Comparison of ENCODE assay signal across 25 cellular contexts in the genomic region with DNA sequence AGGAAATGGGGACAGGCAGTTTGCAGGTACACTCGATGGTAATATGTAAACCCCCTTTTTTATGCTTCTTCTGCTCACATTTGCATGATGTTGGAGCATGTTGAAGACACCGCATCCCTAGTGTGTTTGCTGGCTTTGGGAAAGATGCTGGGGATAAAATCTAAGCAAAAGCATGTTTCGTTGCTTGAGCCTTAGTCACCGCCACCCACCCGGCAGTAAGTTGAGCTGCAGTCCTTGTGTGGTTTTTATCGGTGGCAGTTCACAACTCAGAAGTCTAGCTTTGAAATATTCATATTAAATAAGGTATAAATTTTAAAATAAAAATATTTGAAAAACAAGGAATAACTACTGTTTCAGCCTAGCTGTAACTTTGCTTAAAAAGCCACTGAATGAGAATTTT. TPM values are rescaled to one million over a fixed set of nuclear protein-coding genes. Genes with fewer than 3 reads are reported as not detected.
DNase-seq lines count a peak whose midpoint lies in the region; ATAC-seq and TF ChIP-seq lines count a peak whose summit lies in the region.
"Had no signal": no experiment of that assay in that cellular context is flagged by ENCODE, and none has a peak within 500 bp of the region (broad histone marks: within the 10 kb centered on the region; RNA-seq: fewer than 3 reads in every experiment).

No MANE protein-coding gene starts in this region.

- TF ChIP-seq CTCF in OCI-LY7 (conservative IDR thresholded peaks at IDR 0.05; ENCODE audit: low read length) (no peak), dorsolateral prefrontal cortex (IDR thresholded peaks at IDR 0.05 in 54 of 56, conservative IDR thresholded peaks at IDR 0.05 in 2 of 56; ENCODE audit: low read depth in 1 of 56, partially characterized antibody in 56 of 56) (no peak)

- no peaks in the 10 kb centered on the region for H4K20me1 ChIP-seq in OCI-LY7 (ENCODE audit: insufficient read depth, low read length)
- H4K20me1 ChIP-seq: BLaER1 treated with 17β-estradiol and CSF1 and Interleukin-3, amounts not matched to agents 10 nM and 100 nM had no signal

- POLR2A ChIA-PET in OCI-LY7 (lab: Charles Lee): interaction anchor here (0.6 to 2.0 kb wide), 8 partner anchors 12 to 326 kb away, joined by 3 to 7 read pairs (median 4); no protein-coding TSS in a partner anchor
- POLR2A ChIA-PET in activated CD4-positive, alpha-beta memory T cell treated with anti-CD3 and anti-CD28 coated beads, Interleukin-2, amount 10 ng/mL, durations not matched to agents 7 days and 5 days (lab: Charles Lee): no interaction called here

- peak overlapping the region; percentile 26; the same call in 1 of the 2 replicates for H3K4me2 ChIP-seq in OCI-LY7 (ENCODE audit: low read length)
- H3K4me2 ChIP-seq: BLaER1 treated with 17β-estradiol and CSF1 and Interleukin-3, amounts not matched to agents 10 nM and 100 nM; KMS-11 had no signal

- no peak overlapping the region for H3K4me3 Mint-ChIP-seq in activated CD4-positive, alpha-beta memory T cell treated with anti-CD3 and anti-CD28 coated beads, Interleukin-2, amount 10 ng/mL, durations not matched to agents 7 days and 5 days
- H3K4me3 Mint-ChIP-seq: CD4-positive, alpha-beta T cell had no signal

- H3K9me2 ChIP-seq in OCI-LY7 (ENCODE audit: insufficient read depth, low read length): no peaks in the 10 kb centered on the region

- H3K36me3 ChIP-seq in OCI-LY7 (ENCODE audit: insufficient read depth, low read length): no peaks in the 10 kb centered on the region

- H3K27me3 Mint-ChIP-seq in activated CD4-positive, alpha-beta memory T cell treated with anti-CD3 and anti-CD28 coated beads, Interleukin-2, amount 10 ng/mL, durations not matched to agents 7 days and 5 days: no peaks in the 10 kb centered on the region

- ATAC-seq in sciatic nerve (no peak), GM21576 (IDR thresholded peaks at IDR 0.05; ENCODE audit: unreplicated experiment) (no peak)

- H3K4me3 ChIP-seq in OCI-LY7 (ENCODE audit: low read depth, low read length, poor library complexity, severe bottlenecking): no peak overlapping the region
- peak overlapping the region in 1 of 59 donors; percentile 19 for H3K4me3 ChIP-seq in dorsolateral prefrontal cortex
- H3K4me3 ChIP-seq: BLaER1 treated with 17β-estradiol and CSF1 and Interleukin-3, amounts not matched to agents 10 nM and 100 nM; Peyer's patch; SK-N-MC had no signal

- H3K36me3 Mint-ChIP-seq in activated CD4-positive, alpha-beta memory T cell treated with anti-CD3 and anti-CD28 coated beads, Interleukin-2, amount 10 ng/mL, durations not matched to agents 7 days and 5 days (ENCODE audit: low read depth): no peaks in the 10 kb centered on the region

- no peaks in the 10 kb centered on the region for H3K4me1 Mint-ChIP-seq in activated CD4-positive, alpha-beta memory T cell treated with anti-CD3 and anti-CD28 coated beads, Interleukin-2, amount 10 ng/mL, durations not matched to agents 7 days and 5 days

- CTCF ChIA-PET in OCI-LY7 (lab: Charles Lee; ENCODE audit: unreplicated experiment): no interaction called here
- CTCF ChIA-PET in activated CD4-positive, alpha-beta memory T cell treated with anti-CD3 and anti-CD28 coated beads, Interleukin-2, amount 10 ng/mL, durations not matched to agents 7 days and 5 days (lab: Charles Lee): interaction anchor here (1.2 to 2.4 kb wide), 3 partner anchors 45 to 320 kb away, joined by 3 to 11 read pairs (median 4); no protein-coding TSS in a partner anchor

- H2AFZ ChIP-seq in OCI-LY7 (ENCODE audit: low read length): no peak overlapping the region

- H3K27ac ChIP-seq in OCI-LY7 (ENCODE audit: low read depth, low read length, poor library complexity, severe bottlenecking) (no peak overlapping the region), dorsolateral prefrontal cortex (peak overlapping the region in 33 of 59 donors; percentile 0 to 67 (median 27))
- H3K27ac ChIP-seq: BLaER1 treated with 17β-estradiol and CSF1 and Interleukin-3, amounts not matched to agents 10 nM and 100 nM; KMS-11; Peyer's patch; SK-N-MC had no signal

- H3K27ac Mint-ChIP-seq in activated CD4-positive, alpha-beta memory T cell treated with anti-CD3 and anti-CD28 coated beads, Interleukin-2, amount 10 ng/mL, durations not matched to agents 7 days and 5 days: no peak overlapping the region
- H3K27ac Mint-ChIP-seq: CD4-positive, alpha-beta T cell had no signal

- H3K79me2 ChIP-seq in OCI-LY7 (ENCODE audit: insufficient read depth, low read depth, low read length): no peaks in the 10 kb centered on the region

- intact Hi-C loops in OCI-LY7 (cut with micrococcal nuclease; ENCODE audit: unreplicated experiment): no loop called here
- intact Hi-C loops in dorsolateral prefrontal cortex (cut with DNase I): loop anchor here in 1 of 2 donors (5.0 kb wide), 1 partner anchor 180 kb away; no protein-coding TSS in a partner anchor
- intact Hi-C loops in sciatic nerve (cut with DNase I): no loop called here

- H3K4me1 ChIP-seq in OCI-LY7 (ENCODE audit: insufficient read depth, low read length, poor library complexity, severe bottlenecking): peaks cover 22% of the 10 kb centered on the region
- H3K4me1 ChIP-seq: Peyer's patch had no signal

- H3K27me3 ChIP-seq in dorsolateral prefrontal cortex: no peaks in the 10 kb centered on the region
- H3K27me3 ChIP-seq: BLaER1 treated with 17β-estradiol and CSF1 and Interleukin-3, amounts not matched to agents 10 nM and 100 nM; Peyer's patch had no signal

- DNase-seq in AG08395 (ENCODE audit: low spot score): peak; percentile 21
- peak; percentile 31 for DNase-seq in GM03348 (ENCODE audit: low spot score)
- no peak for DNase-seq in OCI-LY7 (ENCODE audit: low spot score)
- DNase-seq in dorsolateral prefrontal cortex: no peak
- DNase-seq in activated CD4-positive, alpha-beta memory T cell treated with anti-CD3 and anti-CD28 coated beads, Interleukin-2, amount 10 ng/mL, durations not matched to agents 7 days and 5 days: no peak
- no peak for DNase-seq in effector CD8-positive, alpha-beta T cell (lab: John Stamatoyannopoulos, UW)
- no peak for DNase-seq in sciatic nerve (ENCODE audit: low spot score)
- DNase-seq: 8988T; ACHN; CD4-positive, alpha-beta T cell; GF-D8; H7; NCI-H1048; NCI-H1417 treated with DMSO at 0.1 percent for 48 hours; NCI-H1694 treated with DMSO at 0.1 percent for 48 hours; NCI-H2081; NCI-H2227 treated with DMSO at 0.1 percent for 48 hours; NCI-H526 treated with DMSO at 0.1 percent for 48 hours; Peyer's patch; SIG-M5; SW 1271 had no signal

- no peaks in the 10 kb centered on the region for H3K9me3 ChIP-seq in OCI-LY7 (ENCODE audit: low read length)
- H3K9me3 ChIP-seq: BLaER1 treated with 17β-estradiol and CSF1 and Interleukin-3, amounts not matched to agents 10 nM and 100 nM; Peyer's patch had no signal

- no TSS peak for BruUV-seq in OCI-LY7 (replicated peaks; lab: Mats Ljungman, UMichigan)

- no peaks in the 10 kb centered on the region for H3K9me3 Mint-ChIP-seq in activated CD4-positive, alpha-beta memory T cell treated with anti-CD3 and anti-CD28 coated beads, Interleukin-2, amount 10 ng/mL, durations not matched to agents 7 days and 5 days
- H3K9me3 Mint-ChIP-seq: CD4-positive, alpha-beta T cell had no signal

RNA-seq across cellular contexts. Expression of gene MND1, which starts 21.7 kb away (rescaled TPM):
- total RNA-seq in OCI-LY7 (2014; rRNA removed; shearing (Covaris generic)): 59.4 and 67.9 TPM in 2 replicates
- total RNA-seq in OCI-LY7 (2022): 101 and 122 TPM in 2 replicates
- total RNA-seq in dorsolateral prefrontal cortex: 1 to 10 TPM in 72 of 120 experiments, under 1 TPM in 24, not detected in 24; 0.51 to 6.0 (median 1.5) TPM
- 10 to 100 TPM; 20.8 to 21.7 TPM for total RNA-seq in activated CD4-positive, alpha-beta memory T cell treated with anti-CD3 and anti-CD28 coated beads, Interleukin-2, amount 10 ng/mL, durations not matched to agents 7 days and 5 days
- not detected for total RNA-seq in sciatic nerve

Comparison
In these comparisons a context has a peak if more than half of its experiments do, and no peak if none do; other contexts are left out.
1. DNase-seq: peak in AG08395 (single experiment) and GM03348 (single experiment); none in OCI-LY7 (single experiment), dorsolateral prefrontal cortex (0 of 10), activated CD4-positive, alpha-beta memory T cell treated with anti-CD3 and anti-CD28 coated beads, Interleukin-2, amount 10 ng/mL, durations not matched to agents 7 days and 5 days (single experiment), effector CD8-positive, alpha-beta T cell (single experiment) and sciatic nerve (single experiment).